8 cellular contexts compared by ENCODE assay signal in genomic region chr2:190679813-190680591, GRCh38. TPM values are rescaled to one million over a fixed set of nuclear protein-coding genes. Genes with fewer than 3 reads are reported as not detected.
DNase-seq lines count a peak whose midpoint lies in the region; ATAC-seq and TF ChIP-seq lines count a peak whose summit lies in the region.

No MANE protein-coding gene starts in this region.

- DNase-seq in HuH-7 (ENCODE audit: low spot score) (peak; percentile 50), WTC11 (ENCODE audit: low spot score) (peak; percentile 83), colonic mucosa (peak; percentile 68), mesenchymal stem cell (peak; percentile 13), RKO (ENCODE audit: low spot score) (no peak)
- peak; percentile 65 for DNase-seq in stimulated activated naive CD8-positive, alpha-beta T cell treated with anti-CD3 and anti-CD28 coated beads, Interleukin-15, Interleukin-2, amounts not matched to agents 100 U/mL and 50 U/mL, for 24 hours

- H3K4me3 ChIP-seq in colonic mucosa (no peak overlapping the region), mesenchymal stem cell (ENCODE audit: insufficient read depth in 1 of 2, low read depth in 1 of 2, low read length in 2 of 2) (no peak overlapping the region)

- no peak overlapping the region for H2BK120ac ChIP-seq in mesenchymal stem cell (ENCODE audit: low read depth, low read length)

- H3K79me1 ChIP-seq in mesenchymal stem cell (replicated peaks; ENCODE audit: low read length, poor library complexity, severe bottlenecking), result peaks cover 14% of the 10 kb centered on the region

- H3K36me3 ChIP-seq in colonic mucosa (no peaks in the 10 kb centered on the region), mesenchymal stem cell (ENCODE audit: control insufficient read depth in 1 of 2, insufficient read depth in 2 of 2, low read depth in 1 of 2, low read length in 2 of 2) (peaks cover 3 to 46% of the 10 kb centered on the region in 2 experiments)

- H3K4me2 ChIP-seq in mesenchymal stem cell (ENCODE audit: low read length, poor library complexity, severe bottlenecking), result no peak overlapping the region

- peak overlapping the region; percentile 38 for H3K4me3 Mint-ChIP-seq in WTC11

- no peaks in the 10 kb centered on the region for H3K36me3 Mint-ChIP-seq in WTC11

- no peak overlapping the region for H2BK12ac ChIP-seq in mesenchymal stem cell (ENCODE audit: low read length in 2 of 2)

- H3K27ac ChIP-seq in colonic mucosa (no peak overlapping the region), mesenchymal stem cell (ENCODE audit: low read length, poor library complexity, severe bottlenecking) (no peak overlapping the region)

- no peak overlapping the region for H3K18ac ChIP-seq in mesenchymal stem cell (ENCODE audit: low read depth in 1 of 2, low read length in 2 of 2)

- H3K9ac ChIP-seq in colonic mucosa (ENCODE audit: low read depth in 2 of 2, low read length in 2 of 2), result no peak overlapping the region
- H3K9ac ChIP-seq in mesenchymal stem cell (ENCODE audit: low read length), result no peak overlapping the region

- no peaks in the 10 kb centered on the region for H3K4me1 ChIP-seq in colonic mucosa
- peaks cover 3% of the 10 kb centered on the region for H3K4me1 ChIP-seq in mesenchymal stem cell (ENCODE audit: control insufficient read depth, insufficient read depth, low read depth, low read length)

- H3K27me3 Mint-ChIP-seq in WTC11 (ENCODE audit: low read depth), result no peaks in the 10 kb centered on the region

- peak overlapping the region; percentile 38 for H4K8ac ChIP-seq in mesenchymal stem cell (ENCODE audit: low read length)

- H3K4ac ChIP-seq in mesenchymal stem cell (ENCODE audit: low read depth in 1 of 2, low read length in 2 of 2), result no peak overlapping the region

- CTCF ChIA-PET in WTC11 (lab: Charles Lee), result interaction anchor here (0.5 to 5.0 kb wide), 34 partner anchors 10 to 777 kb away, joined by 3 to 41 read pairs (median 4); partner anchors contain the start of gene NAB1

- H2AK5ac ChIP-seq in mesenchymal stem cell (ENCODE audit: low read length, severe bottlenecking), result no peak overlapping the region

- H3K23ac ChIP-seq in mesenchymal stem cell (ENCODE audit: low read length in 2 of 2), result no peak overlapping the region

- TF ChIP-seq CTCF in GM12872 (IDR thresholded peaks at IDR 0.05; ENCODE audit: insufficient read depth, low read depth, low read length) (peak; percentile 69), WTC11 (IDR thresholded peaks at IDR 0.05) (peak; percentile 58), colonic mucosa (IDR thresholded peaks at IDR 0.05) (peak; percentile 65)

- H3K27me3 ChIP-seq in colonic mucosa, result no peaks in the 10 kb centered on the region
- H3K27me3 ChIP-seq in mesenchymal stem cell (ENCODE audit: control insufficient read depth in 1 of 2, insufficient read depth in 1 of 2, low read length in 2 of 2), result no peaks in the 10 kb centered on the region

- ATAC-seq in GM21619 (IDR thresholded peaks at IDR 0.05; ENCODE audit: unreplicated experiment) (peak; percentile 51), WTC11 (peak; percentile 95)
- ATAC-seq in stimulated activated naive CD8-positive, alpha-beta T cell treated with anti-CD3 and anti-CD28 coated beads, Interleukin-15, Interleukin-2, amounts not matched to agents 100 U/mL and 50 U/mL, for 24 hours, result peak; percentile 32

- H3K4me1 Mint-ChIP-seq in WTC11, result peaks cover 63% of the 10 kb centered on the region

- no peak overlapping the region for H3K14ac ChIP-seq in mesenchymal stem cell (ENCODE audit: low read length in 2 of 2)

- H3K27ac Mint-ChIP-seq in WTC11, result peak overlapping the region; percentile 50

- intact Hi-C loops in colonic mucosa (cut with DNase I), result no loop called here

- H2AFZ ChIP-seq in mesenchymal stem cell (ENCODE audit: low read depth, low read length), result no peak overlapping the region

- H3K9me3 Mint-ChIP-seq in WTC11, result no peaks in the 10 kb centered on the region

- H2BK15ac ChIP-seq in mesenchymal stem cell (ENCODE audit: low read depth, poor library complexity, severe bottlenecking), result no peak overlapping the region

- no peaks in the 10 kb centered on the region for H3K9me3 ChIP-seq in colonic mucosa
- H3K9me3 ChIP-seq in mesenchymal stem cell (ENCODE audit: control insufficient read depth, low read length), result no peaks in the 10 kb centered on the region

- H2BK5ac ChIP-seq in mesenchymal stem cell (ENCODE audit: low read depth, low read length, poor library complexity, severe bottlenecking), result no peak overlapping the region

- 76% methylated on average over 12 of the region's 12 CpGs for WGBS in mesenchymal stem cell

- H4K91ac ChIP-seq in mesenchymal stem cell (ENCODE audit: low read length), result no peak overlapping the region

- POLR2A ChIA-PET in WTC11 (lab: Charles Lee), result interaction anchor here (1.0 kb wide), 1 partner anchor 136 kb away, joined by 3 read pairs; no protein-coding TSS in a partner anchor

TF ChIP-seq in WTC11, 78 proteins besides CTCF, POLR2A, EP300 and RAD21:
- no peak for TF ChIP-seq ZMAT4 (CRISPR knock-in tag; IDR thresholded peaks at IDR 0.05)
- no peak for TF ChIP-seq RELA (CRISPR knock-in tag; IDR thresholded peaks at IDR 0.05; ENCODE audit: borderline replicate concordance)
- no peak for TF ChIP-seq ZBTB21 (CRISPR knock-in tag; IDR thresholded peaks at IDR 0.05; ENCODE audit: borderline replicate concordance)
- 0 out of 2 replicates have a peak, but pooled peaks have one; percentile 1 for TF ChIP-seq MAX (CRISPR knock-in tag; IDR thresholded peaks at IDR 0.05)
- TF ChIP-seq, protein P1, sequence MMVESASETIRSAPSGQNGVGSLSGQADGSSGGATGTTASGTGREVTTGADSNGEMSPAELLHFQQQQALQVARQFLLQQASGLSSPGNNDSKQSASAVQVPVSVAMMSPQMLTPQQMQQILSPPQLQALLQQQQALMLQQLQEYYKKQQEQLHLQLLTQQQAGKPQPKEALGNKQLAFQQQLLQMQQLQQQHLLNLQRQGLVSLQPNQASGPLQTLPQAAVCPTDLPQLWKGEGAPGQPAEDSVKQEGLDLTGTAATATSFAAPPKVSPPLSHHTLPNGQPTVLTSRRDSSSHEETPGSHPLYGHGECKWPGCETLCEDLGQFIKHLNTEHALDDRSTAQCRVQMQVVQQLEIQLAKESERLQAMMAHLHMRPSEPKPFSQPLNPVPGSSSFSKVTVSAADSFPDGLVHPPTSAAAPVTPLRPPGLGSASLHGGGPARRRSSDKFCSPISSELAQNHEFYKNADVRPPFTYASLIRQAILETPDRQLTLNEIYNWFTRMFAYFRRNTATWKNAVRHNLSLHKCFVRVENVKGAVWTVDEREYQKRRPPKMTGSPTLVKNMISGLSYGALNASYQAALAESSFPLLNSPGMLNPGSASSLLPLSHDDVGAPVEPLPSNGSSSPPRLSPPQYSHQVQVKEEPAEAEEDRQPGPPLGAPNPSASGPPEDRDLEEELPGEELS (CRISPR knock-in tag; IDR thresholded peaks at IDR 0.05), result 0 out of 2 replicates have a peak, but pooled peaks have one; percentile 39
- TF ChIP-seq ZNF263 (CRISPR knock-in tag; IDR thresholded peaks at IDR 0.05; ENCODE audit: low read depth), result no peak
- TF ChIP-seq FOXP1 (CRISPR knock-in tag; IDR thresholded peaks at IDR 0.05; ENCODE audit: borderline replicate concordance), result no peak
- TF ChIP-seq FOXK1 (CRISPR knock-in tag; IDR thresholded peaks at IDR 0.05), result 0 out of 2 replicates have a peak, but pooled peaks have one; percentile 39
- no peak for TF ChIP-seq CREB1 (CRISPR knock-in tag; IDR thresholded peaks at IDR 0.05)
- no peak for TF ChIP-seq GRHL2 (CRISPR knock-in tag; IDR thresholded peaks at IDR 0.05; ENCODE audit: insufficient replicate concordance, severe bottlenecking)
- no peak for TF ChIP-seq NR2C2 (CRISPR knock-in tag; IDR thresholded peaks at IDR 0.05)
- no peak for TF ChIP-seq ATF6 (CRISPR knock-in tag; IDR thresholded peaks at IDR 0.05)
- no peak for TF ChIP-seq TP53 (CRISPR knock-in tag; IDR thresholded peaks at IDR 0.05)
- TF ChIP-seq NFATC4 (CRISPR knock-in tag; IDR thresholded peaks at IDR 0.05), result no peak

RNA-seq across cellular contexts. Expression of gene NAB1, which starts 31.1 kb away (rescaled TPM):
- total RNA-seq in WTC11 (2021) (30.2 to 32.0 TPM (median 31.2 TPM) in 3 replicates), colonic mucosa (10 to 100 TPM; 31.7 to 37.1 TPM)
- 13.4 TPM for polyA plus RNA-seq in mesenchymal stem cell (2013, experiment 1 of 2)
- polyA plus RNA-seq in mesenchymal stem cell (2013, experiment 2 of 2), result 13.5 TPM

Comparison
In these comparisons a context has a peak if more than half of its experiments do, and no peak if none do; other contexts are left out.
1. ATAC-seq: peak in every context shown above with its lines; median percentile 95 in WTC11; 51 in GM21619; 32 in stimulated activated naive CD8-positive, alpha-beta T cell treated with anti-CD3 and anti-CD28 coated beads, Interleukin-15, Interleukin-2, amounts not matched to agents 100 U/mL and 50 U/mL, for 24 hours.